ENCODE assay signal across 1 cellular context in genomic region chr3:189944285-189945145, GRCh38.
TF ChIP-seq lines count a peak whose summit lies in the region.

No MANE protein-coding gene starts in this region.

TF ChIP-seq in GM23338, 12 proteins besides CTCF, POLR2A, EP300 and RAD21 (continued from another document):
- TF ChIP-seq CREB1 (CRISPR knock-in tag; IDR thresholded peaks at IDR 0.05; ENCODE audit: low read depth) (no peak), NANOG (IDR thresholded peaks at IDR 0.05; ENCODE audit: borderline replicate concordance) (no peak), EZH2 (IDR thresholded peaks at IDR 0.05; ENCODE audit: low read depth, unreplicated experiment) (no peak), EZH2phosphoT487 (IDR thresholded peaks at IDR 0.05; ENCODE audit: unreplicated experiment) (no peak), REST (IDR thresholded peaks at IDR 0.05; ENCODE audit: unreplicated experiment) (no peak), ZNF114 (CRISPR knock-in tag; IDR thresholded peaks at IDR 0.05) (no peak), STAT1 (IDR thresholded peaks at IDR 0.05; ENCODE audit: unreplicated experiment) (no peak), JUNB (IDR thresholded peaks at IDR 0.05; ENCODE audit: unreplicated experiment) (no peak), ZNF331 (CRISPR knock-in tag; IDR thresholded peaks at IDR 0.05; ENCODE audit: low read depth) (no peak)
